20 cellular contexts compared by ENCODE assay signal in genomic region chr5:133993563-133993962, GRCh38. TPM values are rescaled to one million over a fixed set of nuclear protein-coding genes. Genes with fewer than 3 reads are reported as not detected.
DNase-seq lines count a peak whose midpoint lies in the region; ATAC-seq and TF ChIP-seq lines count a peak whose summit lies in the region.
"Had no signal": no experiment of that assay in that cellular context is flagged by ENCODE, and none has a peak within 500 bp of the region (broad histone marks: within the 10 kb centered on the region; RNA-seq: fewer than 3 reads in every experiment).

No MANE protein-coding gene starts in this region.

- peaks cover 37% of the 10 kb centered on the region for H3K36me3 ChIP-seq in BLaER1
- peaks cover 50% of the 10 kb centered on the region for H3K36me3 ChIP-seq in RWPE2 (ENCODE audit: low read depth)

- H3K4me1 ChIP-seq in BLaER1 (peaks cover 91% of the 10 kb centered on the region), RWPE2 (ENCODE audit: insufficient read depth, poor library complexity, severe bottlenecking) (peaks cover 23% of the 10 kb centered on the region)

- no peak for ATAC-seq in RWPE2 (ENCODE audit: low read depth)
- no peak for ATAC-seq in HG02852 (IDR thresholded peaks at IDR 0.05; ENCODE audit: unreplicated experiment)
- ATAC-seq: esophagus mucosa, sciatic nerve had no signal

- H3K36me3 Mint-ChIP-seq in activated CD4-positive, alpha-beta T cell treated with anti-CD3 and anti-CD28 coated beads, Interleukin-2, amount 10 ng/mL, durations not matched to agents 7 days and 5 days (ENCODE audit: low read depth) = peaks cover 17% of the 10 kb centered on the region
- peaks cover 28% of the 10 kb centered on the region for H3K36me3 Mint-ChIP-seq in nephron (ENCODE audit: low read depth)

- no peaks in the 10 kb centered on the region for H3K27me3 ChIP-seq in BLaER1
- no peaks in the 10 kb centered on the region for H3K27me3 ChIP-seq in RWPE2 (ENCODE audit: insufficient read depth, poor library complexity, severe bottlenecking)
- H3K27me3 ChIP-seq: ascending aorta had no signal

- CTCF ChIA-PET in activated CD4-positive, alpha-beta T cell treated with anti-CD3 and anti-CD28 coated beads, Interleukin-2, amount 10 ng/mL, durations not matched to agents 7 days and 5 days (lab: Charles Lee) = interaction anchor here (1.0 to 9.1 kb wide), 5 partner anchors 10 to 46 kb away, joined by 3 to 87 read pairs (median 4); no protein-coding TSS in a partner anchor

- peak overlapping the region; percentile 95 for H3K4me2 ChIP-seq in BLaER1

- no peak for TF ChIP-seq CTCF in RWPE2 (IDR thresholded peaks at IDR 0.05; ENCODE audit: poor library complexity, severe bottlenecking)
- no peak for TF ChIP-seq CTCF in nephron (IDR thresholded peaks at IDR 0.05; ENCODE audit: unreplicated experiment in 3 of 3)

- H3K9ac ChIP-seq in BLaER1 = peak overlapping the region; percentile 85

- H3K27ac Mint-ChIP-seq in activated CD4-positive, alpha-beta T cell treated with anti-CD3 and anti-CD28 coated beads, Interleukin-2, amount 10 ng/mL, durations not matched to agents 7 days and 5 days = peak overlapping the region; percentile 47
- peak overlapping the region in 2 of 3 experiments; percentile 41 to 59 for H3K27ac Mint-ChIP-seq in nephron

- H3K27me3 Mint-ChIP-seq in activated CD4-positive, alpha-beta T cell treated with anti-CD3 and anti-CD28 coated beads, Interleukin-2, amount 10 ng/mL, durations not matched to agents 7 days and 5 days = no peaks in the 10 kb centered on the region
- no peaks in the 10 kb centered on the region for H3K27me3 Mint-ChIP-seq in nephron (ENCODE audit: low read depth)
- H3K27me3 Mint-ChIP-seq: memory B cell had no signal

- H4K20me1 ChIP-seq in BLaER1 = peaks cover 65% of the 10 kb centered on the region

- POLR2A ChIA-PET in activated CD4-positive, alpha-beta T cell treated with anti-CD3 and anti-CD28 coated beads, Interleukin-2, amount 10 ng/mL, durations not matched to agents 7 days and 5 days (lab: Charles Lee) = no interaction called here

- H3K9me3 ChIP-seq in BLaER1 (no peaks in the 10 kb centered on the region), RWPE2 (ENCODE audit: severe bottlenecking) (no peaks in the 10 kb centered on the region)
- H3K9me3 ChIP-seq: ascending aorta had no signal

- DNase-seq in activated CD4-positive, alpha-beta T cell treated with anti-CD3 and anti-CD28 coated beads, Interleukin-2, amount 10 ng/mL, durations not matched to agents 7 days and 5 days = no peak
- DNase-seq in activated CD4-positive, alpha-beta T cell treated with anti-CD3 and anti-CD28 coated beads, Interleukin-2, amount 50 U/mL, for 4 hours = no peak
- DNase-seq in RWPE2 (ENCODE audit: low spot score) (no peak), NCI-H128 (lab: John Stamatoyannopoulos, UW; ENCODE audit: unreplicated experiment) (no peak), NCI-H2029 treated with DMSO at 0.1 percent for 48 hours (lab: John Stamatoyannopoulos, UW) (no peak)
- DNase-seq: activated CD4-positive, CD25-positive, alpha-beta regulatory T cell treated with anti-CD3 and anti-CD28 coated beads, Interleukin-2, amount 50 U/mL, for 72 hours; activated naive CD4-positive, alpha-beta T cell treated with anti-CD3 and anti-CD28 coated beads, Interleukin-2, amount 50 U/mL, for 16 hours; activated T-cell treated with anti-CD3 and anti-CD28 coated beads, Interleukin-2, amount 50 U/mL, for 48 hours; effector memory CD4-positive, alpha-beta T cell; KBM-7; kidney; NCI-H1694; occipital lobe had no signal

- H3K4me3 Mint-ChIP-seq in activated CD4-positive, alpha-beta T cell treated with anti-CD3 and anti-CD28 coated beads, Interleukin-2, amount 10 ng/mL, durations not matched to agents 7 days and 5 days = no peak overlapping the region
- H3K4me3 Mint-ChIP-seq in nephron = no peak overlapping the region
- H3K4me3 Mint-ChIP-seq: memory B cell had no signal

- H3K4me3 ChIP-seq in BLaER1 (peak overlapping the region; percentile 67), RWPE2 (ENCODE audit: severe bottlenecking) (no peak overlapping the region)
- H3K4me3 ChIP-seq: ascending aorta had no signal

- peaks cover 41% of the 10 kb centered on the region for H3K4me1 Mint-ChIP-seq in activated CD4-positive, alpha-beta T cell treated with anti-CD3 and anti-CD28 coated beads, Interleukin-2, amount 10 ng/mL, durations not matched to agents 7 days and 5 days
- peaks cover 62% of the 10 kb centered on the region for H3K4me1 Mint-ChIP-seq in nephron

- no peaks in the 10 kb centered on the region for H3K9me3 Mint-ChIP-seq in activated CD4-positive, alpha-beta T cell treated with anti-CD3 and anti-CD28 coated beads, Interleukin-2, amount 10 ng/mL, durations not matched to agents 7 days and 5 days
- no peaks in the 10 kb centered on the region for H3K9me3 Mint-ChIP-seq in nephron
- H3K9me3 Mint-ChIP-seq: memory B cell had no signal

- H3K27ac ChIP-seq in BLaER1 (peak overlapping the region; percentile 89), RWPE2 (ENCODE audit: poor library complexity, severe bottlenecking) (peak overlapping the region; percentile 9)
- H3K27ac ChIP-seq: ascending aorta had no signal

RNA-seq across cellular contexts. Expression of gene VDAC1, which starts 11.2 kb away (rescaled TPM):
- total RNA-seq in activated CD4-positive, alpha-beta T cell treated with anti-CD3 and anti-CD28 coated beads, Interleukin-2, amount 10 ng/mL, durations not matched to agents 7 days and 5 days = 100 to 1,000 TPM; 184 to 208 TPM

RNA-seq across cellular contexts. Expression of gene C5orf15, which starts 25.1 kb away (rescaled TPM):
- total RNA-seq in activated CD4-positive, alpha-beta T cell treated with anti-CD3 and anti-CD28 coated beads, Interleukin-2, amount 10 ng/mL, durations not matched to agents 7 days and 5 days = 10 to 100 TPM; 21.9 to 32.7 TPM
